Comparison of ENCODE assay signal across 1 cellular context in the genomic region with DNA sequence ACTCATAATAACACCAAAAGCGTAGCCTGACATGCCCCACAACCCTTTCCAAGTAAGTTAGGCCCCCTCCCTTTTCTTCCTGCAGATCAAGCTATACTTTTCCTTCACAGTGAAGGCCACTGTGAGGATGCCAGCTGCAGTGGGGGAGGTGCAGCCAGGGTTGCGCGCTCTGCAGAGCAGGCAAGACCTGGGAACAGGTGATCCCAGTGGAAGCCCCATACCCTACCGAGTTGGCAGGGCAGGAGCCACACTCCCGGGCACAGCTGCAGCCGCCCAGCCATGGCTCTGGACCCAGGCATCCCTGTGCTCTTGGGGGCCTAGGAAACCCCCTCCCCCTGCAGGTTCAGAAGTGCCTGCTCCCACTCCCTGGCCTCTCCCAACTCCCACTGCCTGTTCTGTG.
TF ChIP-seq lines count a peak whose summit lies in the region.

No MANE protein-coding gene starts in this region.

TF ChIP-seq in H1, 55 proteins besides CTCF, POLR2A, EP300 and RAD21:
- no peak for TF ChIP-seq SIRT6 (IDR thresholded peaks at IDR 0.05; ENCODE audit: low read length)
- TF ChIP-seq JUN (IDR thresholded peaks at IDR 0.05; ENCODE audit: low read depth, low read length): no peak
- TF ChIP-seq ZNF274 (IDR thresholded peaks at IDR 0.05; ENCODE audit: borderline replicate concordance, extremely low read depth, low read length): no peak
- TF ChIP-seq SP1 (IDR thresholded peaks at IDR 0.05; ENCODE audit: low read depth, low read length): no peak
- TF ChIP-seq SAP30 (IDR thresholded peaks at IDR 0.05; ENCODE audit: insufficient read depth, insufficient replicate concordance, low read length): no peak
- no peak for TF ChIP-seq SP2 (IDR thresholded peaks at IDR 0.05; ENCODE audit: low read length)
- TF ChIP-seq CEBPB (IDR thresholded peaks at IDR 0.05; ENCODE audit: low read depth, low read length): no peak
- TF ChIP-seq, protein P1, sequence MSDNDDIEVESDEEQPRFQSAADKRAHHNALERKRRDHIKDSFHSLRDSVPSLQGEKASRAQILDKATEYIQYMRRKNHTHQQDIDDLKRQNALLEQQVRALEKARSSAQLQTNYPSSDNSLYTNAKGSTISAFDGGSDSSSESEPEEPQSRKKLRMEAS (IDR thresholded peaks at IDR 0.05): no peak
- TF ChIP-seq RNF2 (IDR thresholded peaks at IDR 0.05; ENCODE audit: borderline replicate concordance, low read depth, low read length, missing control alignments, poor library complexity, severe bottlenecking): no peak
- TF ChIP-seq JUND (IDR thresholded peaks at IDR 0.05; ENCODE audit: low read length): no peak
- TF ChIP-seq EZH2 (IDR thresholded peaks at IDR 0.05; ENCODE audit: low read depth, low read length, severe bottlenecking): no peak
- TF ChIP-seq, protein P2, sequence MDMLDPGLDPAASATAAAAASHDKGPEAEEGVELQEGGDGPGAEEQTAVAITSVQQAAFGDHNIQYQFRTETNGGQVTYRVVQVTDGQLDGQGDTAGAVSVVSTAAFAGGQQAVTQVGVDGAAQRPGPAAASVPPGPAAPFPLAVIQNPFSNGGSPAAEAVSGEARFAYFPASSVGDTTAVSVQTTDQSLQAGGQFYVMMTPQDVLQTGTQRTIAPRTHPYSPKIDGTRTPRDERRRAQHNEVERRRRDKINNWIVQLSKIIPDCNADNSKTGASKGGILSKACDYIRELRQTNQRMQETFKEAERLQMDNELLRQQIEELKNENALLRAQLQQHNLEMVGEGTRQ (IDR thresholded peaks at IDR 0.05; ENCODE audit: low read length): no peak
- TF ChIP-seq FOSL1 (IDR thresholded peaks at IDR 0.05; ENCODE audit: insufficient read depth, low read depth, low read length): no peak
- TF ChIP-seq NRF1 (IDR thresholded peaks at IDR 0.05; ENCODE audit: low read depth, low read length): no peak
- no peak for TF ChIP-seq SIN3A (conservative IDR thresholded peaks at IDR 0.05 in 1 of 2, IDR thresholded peaks at IDR 0.05 in 1 of 2; ENCODE audit: low read depth in 1 of 2, low read length in 2 of 2)
- no peak for TF ChIP-seq CTBP2 (IDR thresholded peaks at IDR 0.05; ENCODE audit: borderline replicate concordance, insufficient read depth, insufficient read length, low read length)
TF ChIP-seq in H1: peak in this region for 0.
